Comparison of ENCODE assay signal across 8 cellular contexts in genomic region chr2:8515864-8516533, GRCh38.
DNase-seq lines count a peak whose midpoint lies in the region; ATAC-seq and TF ChIP-seq lines count a peak whose summit lies in the region.

No MANE protein-coding gene starts in this region.

- no peaks in the 10 kb centered on the region for H3K36me3 ChIP-seq in upper lobe of right lung
- no peaks in the 10 kb centered on the region for H3K36me3 ChIP-seq in GM23338 (ENCODE audit: insufficient read depth)

- H3K27me3 Mint-ChIP-seq in activated CD8-positive, alpha-beta T cell treated with anti-CD3 and anti-CD28 coated beads, Interleukin-2, amount 10 ng/mL, durations not matched to agents 7 days and 5 days (ENCODE audit: low read depth), result no peaks in the 10 kb centered on the region
- peaks cover 6% of the 10 kb centered on the region for H3K27me3 Mint-ChIP-seq in GM23338 (ENCODE audit: insufficient read depth, low read depth, poor library complexity)

- CTCF ChIA-PET in activated CD8-positive, alpha-beta T cell treated with anti-CD3 and anti-CD28 coated beads, Interleukin-2, amount 10 ng/mL, durations not matched to agents 7 days and 5 days (lab: Charles Lee), result interaction anchor here (0.7 to 1.8 kb wide), 5 partner anchors 17 to 44 kb away, joined by 3 to 16 read pairs (median 5); no protein-coding TSS in a partner anchor

- peak overlapping the region; percentile 51 for H3K27ac ChIP-seq in upper lobe of right lung
- H3K27ac ChIP-seq in GM23338 (ENCODE audit: low read depth), result no peak overlapping the region

- in situ Hi-C loops in GM13976 (cut with MboI; ENCODE audit: low sequenced_read_pairs, unreplicated experiment), result no loop called here

- H3K4me1 Mint-ChIP-seq in activated CD8-positive, alpha-beta T cell treated with anti-CD3 and anti-CD28 coated beads, Interleukin-2, amount 10 ng/mL, durations not matched to agents 7 days and 5 days (ENCODE audit: low read depth), result peaks cover 90% of the 10 kb centered on the region
- no peaks in the 10 kb centered on the region; the same call in 2 of the 3 replicates for H3K4me1 Mint-ChIP-seq in GM23338

- H3K4me3 ChIP-seq in upper lobe of right lung (no peak overlapping the region), GM23338 (no peak overlapping the region)

- POLR2A ChIA-PET in activated CD8-positive, alpha-beta T cell treated with anti-CD3 and anti-CD28 coated beads, Interleukin-2, amount 10 ng/mL, durations not matched to agents 7 days and 5 days (lab: Charles Lee), result interaction anchor here (0.8 to 2.4 kb wide), 7 partner anchors 22 to 167 kb away, joined by 3 to 17 read pairs (median 5); partner anchors contain the start of gene ID2

- peak; percentile 39 for ATAC-seq in GM21423 (IDR thresholded peaks at IDR 0.05; ENCODE audit: unreplicated experiment)
- ATAC-seq in activated CD8-positive, alpha-beta T cell treated with anti-CD3 and anti-CD28 coated beads, Interleukin-2, amount 10 ng/mL, durations not matched to agents 7 days and 5 days, result peak; percentile 31
- ATAC-seq in upper lobe of right lung, result no peak
- no peak for ATAC-seq in GM23338

- TF ChIP-seq CTCF in GM13976 (IDR thresholded peaks at IDR 0.05; ENCODE audit: borderline replicate concordance, control extremely low read depth, extremely low read depth, insufficient read depth, missing control alignments) (no peak), upper lobe of right lung (IDR thresholded peaks at IDR 0.05) (no peak), GM23338 (conservative IDR thresholded peaks at IDR 0.05; ENCODE audit: low read depth in 2 of 2) (0 out of 4 replicates have a peak, but pooled peaks of 1 of the 2 experiments have one; percentile 4)

- peaks cover 42% of the 10 kb centered on the region for H3K36me3 Mint-ChIP-seq in activated CD8-positive, alpha-beta T cell treated with anti-CD3 and anti-CD28 coated beads, Interleukin-2, amount 10 ng/mL, durations not matched to agents 7 days and 5 days (ENCODE audit: low read depth)
- peaks cover 11% of the 10 kb centered on the region for H3K36me3 Mint-ChIP-seq in GM23338 (ENCODE audit: low read depth)

- H3K27ac Mint-ChIP-seq in activated CD8-positive, alpha-beta T cell treated with anti-CD3 and anti-CD28 coated beads, Interleukin-2, amount 10 ng/mL, durations not matched to agents 7 days and 5 days, result peak overlapping the region; percentile 90
- H3K27ac Mint-ChIP-seq in GM23338, result no peak overlapping the region

- H3F3A ChIP-seq in GM23338 (replicated peaks; ENCODE audit: low read depth), result no peaks in the 10 kb centered on the region

- DNase-seq in GM13976 (ENCODE audit: low spot score) (peak; percentile 56), Kasumi-1 (lab: John Stamatoyannopoulos, UW) (peak; percentile 58 to 65), upper lobe of right lung (no peak), GM23338 (ENCODE audit: low spot score) (no peak), NCI-H1694 (lab: John Stamatoyannopoulos, UW) (no peak), HPDE6-E6E7 (ENCODE audit: extremely low spot score) (no peak)
- DNase-seq in activated CD8-positive, alpha-beta T cell treated with anti-CD3 and anti-CD28 coated beads, Interleukin-2, amount 10 ng/mL, durations not matched to agents 7 days and 5 days, result peak; percentile 43

- H3K79me2 ChIP-seq in GM23338 (replicated peaks; ENCODE audit: insufficient read depth), result no peaks in the 10 kb centered on the region

- no peaks in the 10 kb centered on the region for H4K20me1 ChIP-seq in GM23338 (replicated peaks; ENCODE audit: insufficient read depth)

- no peak overlapping the region for H2AFZ ChIP-seq in GM23338

- peak overlapping the region; percentile 22 for H3K4me3 Mint-ChIP-seq in activated CD8-positive, alpha-beta T cell treated with anti-CD3 and anti-CD28 coated beads, Interleukin-2, amount 10 ng/mL, durations not matched to agents 7 days and 5 days
- H3K4me3 Mint-ChIP-seq in GM23338, result no peak overlapping the region

- no peak overlapping the region for H3K4me2 ChIP-seq in GM23338

- peaks cover 31% of the 10 kb centered on the region for H3K4me1 ChIP-seq in upper lobe of right lung
- H3K4me1 ChIP-seq in GM23338 (ENCODE audit: insufficient read depth), result no peaks in the 10 kb centered on the region

- H3K9me3 ChIP-seq in upper lobe of right lung, result no peaks in the 10 kb centered on the region

- no peaks in the 10 kb centered on the region for H3K27me3 ChIP-seq in upper lobe of right lung
- H3K27me3 ChIP-seq in GM23338 (ENCODE audit: insufficient read depth), result no peaks in the 10 kb centered on the region

- intact Hi-C loops in upper lobe of right lung (cut with DNase I), result no loop called here

- H3K9me3 Mint-ChIP-seq in activated CD8-positive, alpha-beta T cell treated with anti-CD3 and anti-CD28 coated beads, Interleukin-2, amount 10 ng/mL, durations not matched to agents 7 days and 5 days (ENCODE audit: insufficient read depth), result peaks cover 16% of the 10 kb centered on the region
- peaks cover 18% of the 10 kb centered on the region for H3K9me3 Mint-ChIP-seq in GM23338

- H3K9me2 ChIP-seq in GM23338 (ENCODE audit: insufficient read depth), result no peaks in the 10 kb centered on the region

TF ChIP-seq in GM23338, 12 proteins besides CTCF, POLR2A, EP300 and RAD21 (continues in another document):
- TF ChIP-seq ZNF331 (CRISPR knock-in tag; IDR thresholded peaks at IDR 0.05; ENCODE audit: low read depth) (no peak), NANOG (IDR thresholded peaks at IDR 0.05; ENCODE audit: borderline replicate concordance) (no peak), ETS1 (IDR thresholded peaks at IDR 0.05) (no peak), STAT1 (IDR thresholded peaks at IDR 0.05; ENCODE audit: unreplicated experiment) (no peak), POLR2AphosphoS5 (IDR thresholded peaks at IDR 0.05; ENCODE audit: low read depth) (no peak), JUNB (IDR thresholded peaks at IDR 0.05; ENCODE audit: unreplicated experiment) (no peak)
- TF ChIP-seq, protein P1, sequence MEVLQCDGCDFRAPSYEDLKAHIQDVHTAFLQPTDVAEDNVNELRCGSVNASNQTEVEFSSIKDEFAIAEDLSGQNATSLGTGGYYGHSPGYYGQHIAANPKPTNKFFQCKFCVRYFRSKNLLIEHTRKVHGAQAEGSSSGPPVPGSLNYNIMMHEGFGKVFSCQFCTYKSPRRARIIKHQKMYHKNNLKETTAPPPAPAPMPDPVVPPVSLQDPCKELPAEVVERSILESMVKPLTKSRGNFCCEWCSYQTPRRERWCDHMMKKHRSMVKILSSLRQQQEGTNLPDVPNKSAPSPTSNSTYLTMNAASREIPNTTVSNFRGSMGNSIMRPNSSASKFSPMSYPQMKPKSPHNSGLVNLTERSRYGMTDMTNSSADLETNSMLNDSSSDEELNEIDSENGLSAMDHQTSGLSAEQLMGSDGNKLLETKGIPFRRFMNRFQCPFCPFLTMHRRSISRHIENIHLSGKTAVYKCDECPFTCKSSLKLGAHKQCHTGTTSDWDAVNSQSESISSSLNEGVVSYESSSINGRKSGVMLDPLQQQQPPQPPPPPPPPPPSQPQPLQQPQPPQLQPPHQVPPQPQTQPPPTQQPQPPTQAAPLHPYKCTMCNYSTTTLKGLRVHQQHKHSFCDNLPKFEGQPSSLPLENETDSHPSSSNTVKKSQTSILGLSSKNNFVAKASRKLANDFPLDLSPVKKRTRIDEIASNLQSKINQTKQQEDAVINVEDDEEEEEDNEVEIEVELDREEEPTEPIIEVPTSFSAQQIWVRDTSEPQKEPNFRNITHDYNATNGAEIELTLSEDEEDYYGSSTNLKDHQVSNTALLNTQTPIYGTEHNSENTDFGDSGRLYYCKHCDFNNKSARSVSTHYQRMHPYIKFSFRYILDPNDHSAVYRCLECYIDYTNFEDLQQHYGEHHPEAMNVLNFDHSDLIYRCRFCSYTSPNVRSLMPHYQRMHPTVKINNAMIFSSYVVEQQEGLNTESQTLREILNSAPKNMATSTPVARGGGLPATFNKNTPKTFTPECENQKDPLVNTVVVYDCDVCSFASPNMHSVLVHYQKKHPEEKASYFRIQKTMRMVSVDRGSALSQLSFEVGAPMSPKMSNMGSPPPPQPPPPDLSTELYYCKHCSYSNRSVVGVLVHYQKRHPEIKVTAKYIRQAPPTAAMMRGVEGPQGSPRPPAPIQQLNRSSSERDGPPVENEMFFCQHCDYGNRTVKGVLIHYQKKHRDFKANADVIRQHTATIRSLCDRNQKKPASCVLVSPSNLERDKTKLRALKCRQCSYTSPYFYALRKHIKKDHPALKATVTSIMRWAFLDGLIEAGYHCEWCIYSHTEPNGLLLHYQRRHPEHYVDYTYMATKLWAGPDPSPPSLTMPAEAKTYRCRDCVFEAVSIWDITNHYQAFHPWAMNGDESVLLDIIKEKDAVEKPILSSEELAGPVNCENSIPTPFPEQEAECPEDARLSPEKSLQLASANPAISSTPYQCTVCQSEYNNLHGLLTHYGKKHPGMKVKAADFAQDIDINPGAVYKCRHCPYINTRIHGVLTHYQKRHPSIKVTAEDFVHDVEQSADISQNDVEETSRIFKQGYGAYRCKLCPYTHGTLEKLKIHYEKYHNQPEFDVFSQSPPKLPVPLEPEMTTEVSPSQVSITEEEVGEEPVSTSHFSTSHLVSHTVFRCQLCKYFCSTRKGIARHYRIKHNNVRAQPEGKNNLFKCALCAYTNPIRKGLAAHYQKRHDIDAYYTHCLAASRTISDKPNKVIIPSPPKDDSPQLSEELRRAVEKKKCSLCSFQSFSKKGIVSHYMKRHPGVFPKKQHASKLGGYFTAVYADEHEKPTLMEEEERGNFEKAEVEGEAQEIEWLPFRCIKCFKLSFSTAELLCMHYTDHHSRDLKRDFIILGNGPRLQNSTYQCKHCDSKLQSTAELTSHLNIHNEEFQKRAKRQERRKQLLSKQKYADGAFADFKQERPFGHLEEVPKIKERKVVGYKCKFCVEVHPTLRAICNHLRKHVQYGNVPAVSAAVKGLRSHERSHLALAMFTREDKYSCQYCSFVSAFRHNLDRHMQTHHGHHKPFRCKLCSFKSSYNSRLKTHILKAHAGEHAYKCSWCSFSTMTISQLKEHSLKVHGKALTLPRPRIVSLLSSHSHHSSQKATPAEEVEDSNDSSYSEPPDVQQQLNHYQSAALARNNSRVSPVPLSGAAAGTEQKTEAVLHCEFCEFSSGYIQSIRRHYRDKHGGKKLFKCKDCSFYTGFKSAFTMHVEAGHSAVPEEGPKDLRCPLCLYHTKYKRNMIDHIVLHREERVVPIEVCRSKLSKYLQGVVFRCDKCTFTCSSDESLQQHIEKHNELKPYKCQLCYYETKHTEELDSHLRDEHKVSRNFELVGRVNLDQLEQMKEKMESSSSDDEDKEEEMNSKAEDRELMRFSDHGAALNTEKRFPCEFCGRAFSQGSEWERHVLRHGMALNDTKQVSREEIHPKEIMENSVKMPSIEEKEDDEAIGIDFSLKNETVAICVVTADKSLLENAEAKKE (CRISPR knock-in tag; IDR thresholded peaks at IDR 0.05), result no peak

Comparison
In these comparisons a context has a peak if more than half of its experiments do, and no peak if none do; other contexts are left out.
1. DNase-seq: peak in GM13976 (single experiment), Kasumi-1 (2 of 2) and activated CD8-positive, alpha-beta T cell treated with anti-CD3 and anti-CD28 coated beads, Interleukin-2, amount 10 ng/mL, durations not matched to agents 7 days and 5 days (single experiment); none in upper lobe of right lung (single experiment), GM23338 (single experiment), NCI-H1694 (single experiment) and HPDE6-E6E7 (single experiment).
2. ATAC-seq: peak in GM21423 (single experiment) and activated CD8-positive, alpha-beta T cell treated with anti-CD3 and anti-CD28 coated beads, Interleukin-2, amount 10 ng/mL, durations not matched to agents 7 days and 5 days (single experiment); none in upper lobe of right lung (single experiment) and GM23338 (single experiment).